ENCODE assay signal across 8 cellular contexts in genomic region chr11:78961938-78962701, GRCh38.
DNase-seq lines count a peak whose midpoint lies in the region; ATAC-seq and TF ChIP-seq lines count a peak whose summit lies in the region.

No MANE protein-coding gene starts in this region.

- in situ Hi-C loops in astrocyte of the spinal cord (cut with HindIII; ENCODE audit: low sequenced_read_pairs) = no loop called here

- no peak for TF ChIP-seq CTCF in astrocyte of the spinal cord (IDR thresholded peaks at IDR 0.05; ENCODE audit: low read depth, low read length)
- no peak for TF ChIP-seq CTCF in omental fat pad (IDR thresholded peaks at IDR 0.05)

- peak; percentile 70 for DNase-seq in Ammon's horn (ENCODE audit: low spot score)
- peak; percentile 64 for DNase-seq in NCI-H1105 (lab: John Stamatoyannopoulos, UW)
- peak; percentile 71 for DNase-seq in astrocyte of the spinal cord (ENCODE audit: low read depth, low spot score)
- peak; percentile 98 for DNase-seq in left kidney (ENCODE audit: low read depth, low spot score)
- no peak for DNase-seq in omental fat pad (ENCODE audit: low spot score)
- DNase-seq in SW480 (ENCODE audit: low spot score) = no peak
- DNase-seq in A172 (ENCODE audit: low spot score) = no peak

- H3K4me3 ChIP-seq in astrocyte of the spinal cord (ENCODE audit: low read depth, low read length) = peak overlapping the region; percentile 31

- ATAC-seq in omental fat pad (ENCODE audit: low FRiP score) (no peak), GM18873 (IDR thresholded peaks at IDR 0.05; ENCODE audit: low FRiP score, unreplicated experiment) (no peak)

Comparison
In these comparisons a context has a peak if more than half of its experiments do, and no peak if none do; other contexts are left out.
1. DNase-seq: peak in Ammon's horn (single experiment), NCI-H1105 (single experiment), astrocyte of the spinal cord (single experiment) and left kidney (single experiment); none in omental fat pad (single experiment), SW480 (single experiment) and A172 (single experiment).